1 cellular context compared by ENCODE assay signal in genomic region chr7:107167483-107168232, GRCh38.
TF ChIP-seq lines count a peak whose summit lies in the region.

No MANE protein-coding gene starts in this region.

TF ChIP-seq in HEK293, 187 proteins besides CTCF, POLR2A, EP300 and RAD21 (continued from another document):
- peak; percentile 63; the same call in 1 of the 2 replicates for TF ChIP-seq INSM2 (tag by site-specific recombination; IDR thresholded peaks at IDR 0.05)
- TF ChIP-seq PRDM10 (tag by site-specific recombination; IDR thresholded peaks at IDR 0.05) = peak; percentile 63
- no peak for TF ChIP-seq ZNF777 (tag by site-specific recombination; IDR thresholded peaks at IDR 0.05; ENCODE audit: borderline replicate concordance)
- peak; percentile 75 for TF ChIP-seq ZSCAN23 (tag by site-specific recombination; IDR thresholded peaks at IDR 0.05)
- TF ChIP-seq ZSCAN30 (tag by site-specific recombination; IDR thresholded peaks at IDR 0.05) = no peak; the same call in 1 of the 2 replicates
- no peak for TF ChIP-seq MEIS1 (CRISPR knock-in tag; IDR thresholded peaks at IDR 0.05; ENCODE audit: borderline replicate concordance)
- no peak for TF ChIP-seq ZNF175 (tag by site-specific recombination; IDR thresholded peaks at IDR 0.05)
- peak; percentile 32; the same call in 1 of the 2 replicates for TF ChIP-seq IKZF3 (tag by site-specific recombination; IDR thresholded peaks at IDR 0.05)
- TF ChIP-seq KLF10 (tag by site-specific recombination; IDR thresholded peaks at IDR 0.05) = peak; percentile 40; the same call in 1 of the 2 replicates
- TF ChIP-seq EGR2 (tag by site-specific recombination; IDR thresholded peaks at IDR 0.05; ENCODE audit: low read depth) = peak; percentile 45; the same call in 1 of the 2 replicates
- TF ChIP-seq ZNF501 (tag by site-specific recombination; IDR thresholded peaks at IDR 0.05) = peak; percentile 3; the same call in 1 of the 2 replicates
- TF ChIP-seq ZXDB (tag by site-specific recombination; IDR thresholded peaks at IDR 0.05) = no peak
- peak; percentile 87 for TF ChIP-seq ZNF394 (tag by site-specific recombination; IDR thresholded peaks at IDR 0.05; ENCODE audit: borderline replicate concordance)
- TF ChIP-seq HIC1 (tag by site-specific recombination; IDR thresholded peaks at IDR 0.05) = no peak; the same call in 1 of the 2 replicates
- TF ChIP-seq ZNF423 (tag by site-specific recombination; IDR thresholded peaks at IDR 0.05) = no peak
- TF ChIP-seq KLF8 (tag by site-specific recombination; IDR thresholded peaks at IDR 0.05) = peak; percentile 37; the same call in 1 of the 2 replicates
- TF ChIP-seq ATF2 (tag by site-specific recombination; IDR thresholded peaks at IDR 0.05; ENCODE audit: low read depth) = peak; percentile 98
- no peak for TF ChIP-seq ZNF792 (tag by site-specific recombination; IDR thresholded peaks at IDR 0.05)
- peak; percentile 97; the same call in 1 of the 2 replicates for TF ChIP-seq PATZ1 (tag by site-specific recombination; IDR thresholded peaks at IDR 0.05)
- peak; percentile 77 for TF ChIP-seq KLF9 (tag by site-specific recombination; IDR thresholded peaks at IDR 0.05; ENCODE audit: low read depth)
- TF ChIP-seq KLF1 (tag by site-specific recombination; IDR thresholded peaks at IDR 0.05) = 0 out of 2 replicates have a peak, but pooled peaks have one; percentile 32
- peak; percentile 90 for TF ChIP-seq ZNF335 (tag by site-specific recombination; conservative IDR thresholded peaks at IDR 0.05)
- TF ChIP-seq ZBTB10 (tag by site-specific recombination; IDR thresholded peaks at IDR 0.05) = peak; percentile 86
- peak; percentile 5; the same call in 1 of the 2 replicates for TF ChIP-seq SP2 (tag by site-specific recombination; IDR thresholded peaks at IDR 0.05)
- peak; percentile 85 for TF ChIP-seq PRDM6 (tag by site-specific recombination; IDR thresholded peaks at IDR 0.05)
- peak; percentile 77 for TF ChIP-seq ZFHX2 (tag by site-specific recombination; conservative IDR thresholded peaks at IDR 0.05)
- TF ChIP-seq ZEB2 (tag by site-specific recombination; IDR thresholded peaks at IDR 0.05) = peak; percentile 85; the same call in 1 of the 2 replicates
- TF ChIP-seq ZFP37 (tag by site-specific recombination; IDR thresholded peaks at IDR 0.05) = peak; percentile 92
- TF ChIP-seq PRDM4 (tag by site-specific recombination; IDR thresholded peaks at IDR 0.05) = peak; percentile 88
- peak; percentile 25; the same call in 1 of the 2 replicates for TF ChIP-seq ZNF366 (tag by site-specific recombination; conservative IDR thresholded peaks at IDR 0.05)
- TF ChIP-seq ZNF791 (tag by site-specific recombination; IDR thresholded peaks at IDR 0.05) = no peak
- TF ChIP-seq ZNF324 (tag by site-specific recombination; IDR thresholded peaks at IDR 0.05) = 0 out of 2 replicates have a peak, but pooled peaks have one; percentile 42
- no peak for TF ChIP-seq ZNF623 (tag by site-specific recombination; IDR thresholded peaks at IDR 0.05)
- peak; percentile 99 for TF ChIP-seq ZNF629 (tag by site-specific recombination; IDR thresholded peaks at IDR 0.05)
